In the genomic region with DNA sequence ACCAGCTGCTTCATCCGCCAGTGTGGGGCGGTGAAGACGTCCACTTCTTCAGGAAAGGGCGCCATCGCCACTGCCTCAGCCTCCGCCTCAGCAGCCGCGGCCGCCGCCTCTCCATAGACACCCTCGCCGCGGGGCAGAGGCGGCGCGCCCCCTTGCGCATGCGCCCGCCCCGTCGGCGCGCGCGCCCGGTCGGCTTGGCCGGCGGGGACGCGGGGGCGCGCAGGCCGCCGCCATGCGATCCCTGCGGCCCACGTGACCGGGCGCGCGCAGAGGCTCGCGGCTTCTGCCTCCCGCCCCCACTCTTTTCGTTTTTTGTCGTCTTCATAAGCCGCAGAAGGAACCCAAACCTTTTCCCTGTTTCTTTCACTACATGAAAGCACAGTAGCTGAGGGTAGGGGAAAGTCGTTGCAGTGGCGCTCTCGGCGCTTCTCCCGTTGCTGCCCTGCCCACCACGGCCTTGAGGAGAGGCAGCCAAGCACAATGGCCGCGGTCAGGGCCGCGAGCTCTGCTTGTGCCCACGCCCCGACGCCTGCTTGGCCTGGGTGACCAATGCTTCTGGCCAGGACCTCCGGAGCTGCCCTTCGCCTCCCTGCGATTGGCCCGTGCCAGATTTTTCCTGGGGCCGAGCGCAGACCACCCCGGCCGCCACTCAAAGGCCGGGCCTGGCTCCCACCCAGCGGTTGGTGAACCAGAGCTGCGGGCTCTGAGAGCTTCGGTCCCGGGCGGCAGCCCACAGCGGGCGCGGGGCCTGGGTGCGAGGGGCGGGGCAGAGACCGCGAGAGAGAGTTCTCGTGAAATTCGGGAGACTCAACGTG, we compare ENCODE assay signal across 1 cellular context.
A peak's percentile ranks its signal among the peaks of the same experiment; 100 is the strongest.
TF ChIP-seq lines count a peak whose summit lies in the region.

A gene with protein sequence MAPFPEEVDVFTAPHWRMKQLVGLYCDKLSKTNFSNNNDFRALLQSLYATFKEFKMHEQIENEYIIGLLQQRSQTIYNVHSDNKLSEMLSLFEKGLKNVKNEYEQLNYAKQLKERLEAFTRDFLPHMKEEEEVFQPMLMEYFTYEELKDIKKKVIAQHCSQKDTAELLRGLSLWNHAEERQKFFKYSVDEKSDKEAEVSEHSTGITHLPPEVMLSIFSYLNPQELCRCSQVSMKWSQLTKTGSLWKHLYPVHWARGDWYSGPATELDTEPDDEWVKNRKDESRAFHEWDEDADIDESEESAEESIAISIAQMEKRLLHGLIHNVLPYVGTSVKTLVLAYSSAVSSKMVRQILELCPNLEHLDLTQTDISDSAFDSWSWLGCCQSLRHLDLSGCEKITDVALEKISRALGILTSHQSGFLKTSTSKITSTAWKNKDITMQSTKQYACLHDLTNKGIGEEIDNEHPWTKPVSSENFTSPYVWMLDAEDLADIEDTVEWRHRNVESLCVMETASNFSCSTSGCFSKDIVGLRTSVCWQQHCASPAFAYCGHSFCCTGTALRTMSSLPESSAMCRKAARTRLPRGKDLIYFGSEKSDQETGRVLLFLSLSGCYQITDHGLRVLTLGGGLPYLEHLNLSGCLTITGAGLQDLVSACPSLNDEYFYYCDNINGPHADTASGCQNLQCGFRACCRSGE (minus strand): TSS at position 135 of the 815 bp plus-strand sequence. CDS start 70 bp downstream, at position 65.

TF ChIP-seq in GM12878, 131 proteins besides CTCF, POLR2A, EP300 and RAD21 (continued from another document):
- TF ChIP-seq, protein P1, sequence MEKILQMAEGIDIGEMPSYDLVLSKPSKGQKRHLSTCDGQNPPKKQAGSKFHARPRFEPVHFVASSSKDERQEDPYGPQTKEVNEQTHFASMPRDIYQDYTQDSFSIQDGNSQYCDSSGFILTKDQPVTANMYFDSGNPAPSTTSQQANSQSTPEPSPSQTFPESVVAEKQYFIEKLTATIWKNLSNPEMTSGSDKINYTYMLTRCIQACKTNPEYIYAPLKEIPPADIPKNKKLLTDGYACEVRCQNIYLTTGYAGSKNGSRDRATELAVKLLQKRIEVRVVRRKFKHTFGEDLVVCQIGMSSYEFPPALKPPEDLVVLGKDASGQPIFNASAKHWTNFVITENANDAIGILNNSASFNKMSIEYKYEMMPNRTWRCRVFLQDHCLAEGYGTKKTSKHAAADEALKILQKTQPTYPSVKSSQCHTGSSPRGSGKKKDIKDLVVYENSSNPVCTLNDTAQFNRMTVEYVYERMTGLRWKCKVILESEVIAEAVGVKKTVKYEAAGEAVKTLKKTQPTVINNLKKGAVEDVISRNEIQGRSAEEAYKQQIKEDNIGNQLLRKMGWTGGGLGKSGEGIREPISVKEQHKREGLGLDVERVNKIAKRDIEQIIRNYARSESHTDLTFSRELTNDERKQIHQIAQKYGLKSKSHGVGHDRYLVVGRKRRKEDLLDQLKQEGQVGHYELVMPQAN (conservative IDR thresholded peaks at IDR 0.05): 0 out of 2 replicates have a peak, but pooled peaks have one; percentile 24
- TF ChIP-seq, protein P2, sequence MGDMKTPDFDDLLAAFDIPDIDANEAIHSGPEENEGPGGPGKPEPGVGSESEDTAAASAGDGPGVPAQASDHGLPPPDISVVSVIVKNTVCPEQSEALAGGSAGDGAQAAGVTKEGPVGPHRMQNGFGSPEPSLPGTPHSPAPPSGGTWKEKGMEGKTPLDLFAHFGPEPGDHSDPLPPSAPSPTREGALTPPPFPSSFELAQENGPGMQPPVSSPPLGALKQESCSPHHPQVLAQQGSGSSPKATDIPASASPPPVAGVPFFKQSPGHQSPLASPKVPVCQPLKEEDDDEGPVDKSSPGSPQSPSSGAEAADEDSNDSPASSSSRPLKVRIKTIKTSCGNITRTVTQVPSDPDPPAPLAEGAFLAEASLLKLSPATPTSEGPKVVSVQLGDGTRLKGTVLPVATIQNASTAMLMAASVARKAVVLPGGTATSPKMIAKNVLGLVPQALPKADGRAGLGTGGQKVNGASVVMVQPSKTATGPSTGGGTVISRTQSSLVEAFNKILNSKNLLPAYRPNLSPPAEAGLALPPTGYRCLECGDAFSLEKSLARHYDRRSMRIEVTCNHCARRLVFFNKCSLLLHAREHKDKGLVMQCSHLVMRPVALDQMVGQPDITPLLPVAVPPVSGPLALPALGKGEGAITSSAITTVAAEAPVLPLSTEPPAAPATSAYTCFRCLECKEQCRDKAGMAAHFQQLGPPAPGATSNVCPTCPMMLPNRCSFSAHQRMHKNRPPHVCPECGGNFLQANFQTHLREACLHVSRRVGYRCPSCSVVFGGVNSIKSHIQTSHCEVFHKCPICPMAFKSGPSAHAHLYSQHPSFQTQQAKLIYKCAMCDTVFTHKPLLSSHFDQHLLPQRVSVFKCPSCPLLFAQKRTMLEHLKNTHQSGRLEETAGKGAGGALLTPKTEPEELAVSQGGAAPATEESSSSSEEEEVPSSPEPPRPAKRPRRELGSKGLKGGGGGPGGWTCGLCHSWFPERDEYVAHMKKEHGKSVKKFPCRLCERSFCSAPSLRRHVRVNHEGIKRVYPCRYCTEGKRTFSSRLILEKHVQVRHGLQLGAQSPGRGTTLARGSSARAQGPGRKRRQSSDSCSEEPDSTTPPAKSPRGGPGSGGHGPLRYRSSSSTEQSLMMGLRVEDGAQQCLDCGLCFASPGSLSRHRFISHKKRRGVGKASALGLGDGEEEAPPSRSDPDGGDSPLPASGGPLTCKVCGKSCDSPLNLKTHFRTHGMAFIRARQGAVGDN (IDR thresholded peaks at IDR 0.05): peak; percentile 81
- TF ChIP-seq NR2C2 (IDR thresholded peaks at IDR 0.05; ENCODE audit: borderline replicate concordance, control insufficient read depth, insufficient read length, low read depth) (no peak), ZNF24 (IDR thresholded peaks at IDR 0.05) (no peak), SUPT20H (IDR thresholded peaks at IDR 0.05; ENCODE audit: borderline replicate concordance, control insufficient read depth, low read depth, low read length) (no peak), SRF (IDR thresholded peaks at IDR 0.05; ENCODE audit: low read depth in 2 of 2, low read length in 2 of 2) (no peak), TCF12 (IDR thresholded peaks at IDR 0.05; ENCODE audit: low read depth, low read length) (no peak), GABPA (IDR thresholded peaks at IDR 0.05; ENCODE audit: low read depth) (no peak), TAF1 (IDR thresholded peaks at IDR 0.05; ENCODE audit: borderline replicate concordance, low read depth, low read length) (peak; percentile 48), RAD51 (IDR thresholded peaks at IDR 0.05) (peak; percentile 86), CHD2 (IDR thresholded peaks at IDR 0.05; ENCODE audit: borderline replicate concordance, low read depth, low read length) (no peak), SREBF1 (IDR thresholded peaks at IDR 0.05; ENCODE audit: low read length) (no peak), HCFC1 (IDR thresholded peaks at IDR 0.05; ENCODE audit: low read length) (0 out of 2 replicates have a peak, but pooled peaks have one; percentile 25), MTA2 (IDR thresholded peaks at IDR 0.05; ENCODE audit: low read depth) (no peak), CBX3 (IDR thresholded peaks at IDR 0.05; ENCODE audit: borderline replicate concordance, low read depth) (no peak)
- TF ChIP-seq, protein P3, sequence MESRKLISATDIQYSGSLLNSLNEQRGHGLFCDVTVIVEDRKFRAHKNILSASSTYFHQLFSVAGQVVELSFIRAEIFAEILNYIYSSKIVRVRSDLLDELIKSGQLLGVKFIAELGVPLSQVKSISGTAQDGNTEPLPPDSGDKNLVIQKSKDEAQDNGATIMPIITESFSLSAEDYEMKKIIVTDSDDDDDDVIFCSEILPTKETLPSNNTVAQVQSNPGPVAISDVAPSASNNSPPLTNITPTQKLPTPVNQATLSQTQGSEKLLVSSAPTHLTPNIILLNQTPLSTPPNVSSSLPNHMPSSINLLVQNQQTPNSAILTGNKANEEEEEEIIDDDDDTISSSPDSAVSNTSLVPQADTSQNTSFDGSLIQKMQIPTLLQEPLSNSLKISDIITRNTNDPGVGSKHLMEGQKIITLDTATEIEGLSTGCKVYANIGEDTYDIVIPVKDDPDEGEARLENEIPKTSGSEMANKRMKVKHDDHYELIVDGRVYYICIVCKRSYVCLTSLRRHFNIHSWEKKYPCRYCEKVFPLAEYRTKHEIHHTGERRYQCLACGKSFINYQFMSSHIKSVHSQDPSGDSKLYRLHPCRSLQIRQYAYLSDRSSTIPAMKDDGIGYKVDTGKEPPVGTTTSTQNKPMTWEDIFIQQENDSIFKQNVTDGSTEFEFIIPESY (IDR thresholded peaks at IDR 0.05): peak; percentile 88
- TF ChIP-seq, protein P4, sequence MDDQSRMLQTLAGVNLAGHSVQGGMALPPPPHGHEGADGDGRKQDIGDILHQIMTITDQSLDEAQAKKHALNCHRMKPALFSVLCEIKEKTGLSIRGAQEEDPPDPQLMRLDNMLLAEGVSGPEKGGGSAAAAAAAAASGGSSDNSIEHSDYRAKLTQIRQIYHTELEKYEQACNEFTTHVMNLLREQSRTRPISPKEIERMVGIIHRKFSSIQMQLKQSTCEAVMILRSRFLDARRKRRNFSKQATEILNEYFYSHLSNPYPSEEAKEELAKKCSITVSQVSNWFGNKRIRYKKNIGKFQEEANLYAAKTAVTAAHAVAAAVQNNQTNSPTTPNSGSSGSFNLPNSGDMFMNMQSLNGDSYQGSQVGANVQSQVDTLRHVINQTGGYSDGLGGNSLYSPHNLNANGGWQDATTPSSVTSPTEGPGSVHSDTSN (IDR thresholded peaks at IDR 0.05; ENCODE audit: insufficient replicate concordance, low read depth, low read length): no peak
